1 cellular context compared by ENCODE assay signal in genomic region chr7:86785641-86786040, GRCh38.
TF ChIP-seq lines count a peak whose summit lies in the region.

No MANE protein-coding gene starts in this region.

TF ChIP-seq in HepG2, 621 proteins besides CTCF, POLR2A, EP300 and RAD21 (continued from another document):
- no peak for TF ChIP-seq RNF219 (CRISPR knock-in tag; IDR thresholded peaks at IDR 0.05)
- TF ChIP-seq RFXANK (CRISPR knock-in tag; IDR thresholded peaks at IDR 0.05) = no peak
- TF ChIP-seq TAF1 (CRISPR knock-in tag; IDR thresholded peaks at IDR 0.05) = no peak
- no peak for TF ChIP-seq CAMTA2 (CRISPR knock-in tag; IDR thresholded peaks at IDR 0.05; ENCODE audit: borderline replicate concordance)
- no peak for TF ChIP-seq IRF2 (CRISPR knock-in tag; IDR thresholded peaks at IDR 0.05)
- no peak for TF ChIP-seq KLF16 (CRISPR knock-in tag; IDR thresholded peaks at IDR 0.05)
- TF ChIP-seq ZZZ3 (CRISPR knock-in tag; IDR thresholded peaks at IDR 0.05; ENCODE audit: borderline replicate concordance) = no peak
